1 cellular context compared by ENCODE assay signal in the genomic region with DNA sequence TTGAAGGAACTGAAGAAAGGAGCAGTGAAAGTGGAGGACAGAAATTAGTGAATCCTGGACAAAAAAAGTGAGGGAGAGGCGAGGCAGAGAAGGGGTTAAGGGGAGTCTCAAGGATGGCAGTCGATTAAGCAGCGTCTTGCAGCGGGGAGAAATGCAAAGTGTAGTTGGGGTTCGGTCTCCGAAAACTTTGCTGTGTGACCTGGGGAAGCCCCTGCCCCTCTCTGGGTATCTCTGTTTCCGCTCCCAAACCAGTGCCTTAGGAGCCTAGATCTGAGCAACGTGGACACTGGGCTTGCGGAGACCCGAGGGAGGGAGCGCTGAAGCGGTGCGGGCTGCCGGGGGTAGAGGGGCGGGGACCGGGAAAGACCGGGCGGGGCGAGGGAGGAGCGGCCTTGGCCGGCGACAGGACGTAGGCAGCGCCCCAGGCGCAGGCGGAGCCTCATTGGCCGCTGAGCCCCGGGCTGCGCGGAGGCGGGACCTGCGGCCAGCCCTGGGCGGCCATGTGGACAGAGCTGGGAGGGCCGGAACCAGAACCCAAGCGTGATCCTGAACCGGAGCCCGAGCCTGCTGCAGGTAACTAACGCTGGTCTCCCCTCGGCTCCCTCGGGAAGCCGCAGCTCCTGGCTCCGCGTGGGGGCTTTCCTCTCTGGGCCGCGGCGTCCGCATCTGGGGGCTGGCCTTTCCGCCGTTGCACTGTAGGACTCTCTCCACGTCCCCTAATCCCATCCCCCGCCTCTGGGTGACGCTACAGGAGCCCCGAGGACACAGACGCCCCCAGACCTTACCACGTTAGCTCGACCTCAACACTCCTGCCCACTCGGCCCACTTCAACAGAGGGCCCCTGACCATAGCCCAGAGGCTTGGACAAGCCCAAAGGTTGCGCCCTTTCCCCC.
TF ChIP-seq lines count a peak whose summit lies in the region.

A gene (plus strand): TSS at position 468 of the 893 bp plus-strand sequence. CDS start 3,047 bp downstream, outside the sequence.

TF ChIP-seq in H1, 55 proteins besides CTCF, POLR2A, EP300 and RAD21 (continued from another document):
- no peak for TF ChIP-seq BCL11A (IDR thresholded peaks at IDR 0.05; ENCODE audit: low read depth in 2 of 2, low read length in 2 of 2)
